23 cellular contexts compared by ENCODE assay signal in genomic region chr20:48416002-48416401, GRCh38.
DNase-seq lines count a peak whose midpoint lies in the region; ATAC-seq and TF ChIP-seq lines count a peak whose summit lies in the region.
"Had no signal": no experiment of that assay in that cellular context is flagged by ENCODE, and none has a peak within 500 bp of the region (broad histone marks: within the 10 kb centered on the region; RNA-seq: fewer than 3 reads in every experiment).

No MANE protein-coding gene starts in this region.

- no peaks in the 10 kb centered on the region for H3K36me3 Mint-ChIP-seq in activated T-cell treated with anti-CD3 and anti-CD28 coated beads, Interleukin-2, amount 50 U/mL, for 72 hours (ENCODE audit: insufficient read depth in 2 of 2)
- H3K36me3 Mint-ChIP-seq in activated T-cell treated with anti-CD3 and anti-CD28 coated beads, Interleukin-2, amount 50 U/mL, for 24 hours (ENCODE audit: low read depth): no peaks in the 10 kb centered on the region
- H3K36me3 Mint-ChIP-seq in activated T-helper 17 cell treated with anti-CD3 and anti-CD28 coated beads, Interleukin-2, amount 50 U/mL, for 72 hours (ENCODE audit: low read depth): no peaks in the 10 kb centered on the region
- H3K36me3 Mint-ChIP-seq: IgD-negative memory B cell had no signal

- H3K4me3 ChIP-seq in GM06990 (replicated peaks; ENCODE audit: low read depth, low read length) (no peak overlapping the region), GM12865 (ENCODE audit: low read depth, low read length) (no peak overlapping the region), right cardiac atrium (ENCODE audit: low read length) (no peak overlapping the region)

- TF ChIP-seq CTCF in GM06990 (IDR thresholded peaks at IDR 0.05; ENCODE audit: insufficient read depth, low read length, poor library complexity, severe bottlenecking) (no peak), GM12865 (IDR thresholded peaks at IDR 0.05; ENCODE audit: insufficient read depth, low read depth, low read length, missing control alignments) (no peak)

- H3K4me3 Mint-ChIP-seq in activated T-cell treated with anti-CD3 and anti-CD28 coated beads, Interleukin-2, amount 50 U/mL, for 72 hours: no peak overlapping the region
- H3K4me3 Mint-ChIP-seq in activated T-cell treated with anti-CD3 and anti-CD28 coated beads, Interleukin-2, amount 50 U/mL, for 24 hours: no peak overlapping the region
- H3K4me3 Mint-ChIP-seq in activated T-helper 17 cell treated with anti-CD3 and anti-CD28 coated beads, Interleukin-2, amount 50 U/mL, for 72 hours: no peak overlapping the region
- H3K4me3 Mint-ChIP-seq: IgD-negative memory B cell had no signal

- no peak overlapping the region for H3K27ac Mint-ChIP-seq in activated T-cell treated with anti-CD3 and anti-CD28 coated beads, Interleukin-2, amount 50 U/mL, for 72 hours
- H3K27ac Mint-ChIP-seq in activated T-cell treated with anti-CD3 and anti-CD28 coated beads, Interleukin-2, amount 50 U/mL, for 24 hours: no peak overlapping the region
- no peak overlapping the region for H3K27ac Mint-ChIP-seq in activated T-helper 17 cell treated with anti-CD3 and anti-CD28 coated beads, Interleukin-2, amount 50 U/mL, for 72 hours

- WGBS in right cardiac atrium: 92% methylated on average over 5 of the region's 5 CpGs

- peak; percentile 55 to 58 for ATAC-seq in activated T-cell treated with anti-CD3 and anti-CD28 coated beads, Interleukin-2, amount 50 U/mL, for 72 hours (replicated peaks in 1 of 2)
- ATAC-seq in activated T-helper 17 cell treated with anti-CD3 and anti-CD28 coated beads, Interleukin-2, amount 50 U/mL, for 72 hours (replicated peaks): peak; percentile 28
- ATAC-seq in right cardiac atrium: no peak
- ATAC-seq in GM19397 (IDR thresholded peaks at IDR 0.05; ENCODE audit: unreplicated experiment): no peak
- ATAC-seq: Panc1 had no signal

- peaks cover 13% of the 10 kb centered on the region for H3K27me3 Mint-ChIP-seq in activated T-cell treated with anti-CD3 and anti-CD28 coated beads, Interleukin-2, amount 50 U/mL, for 72 hours (ENCODE audit: low read depth)
- peaks cover 29% of the 10 kb centered on the region for H3K27me3 Mint-ChIP-seq in activated T-cell treated with anti-CD3 and anti-CD28 coated beads, Interleukin-2, amount 50 U/mL, for 24 hours
- H3K27me3 Mint-ChIP-seq in activated T-helper 17 cell treated with anti-CD3 and anti-CD28 coated beads, Interleukin-2, amount 50 U/mL, for 72 hours: peaks cover 13% of the 10 kb centered on the region

- intact Hi-C loops in right cardiac atrium (cut with DNase I): no loop called here

- H3K9me3 Mint-ChIP-seq in activated T-cell treated with anti-CD3 and anti-CD28 coated beads, Interleukin-2, amount 50 U/mL, for 72 hours: no peaks in the 10 kb centered on the region
- H3K9me3 Mint-ChIP-seq in activated T-cell treated with anti-CD3 and anti-CD28 coated beads, Interleukin-2, amount 50 U/mL, for 24 hours: no peaks in the 10 kb centered on the region
- no peaks in the 10 kb centered on the region for H3K9me3 Mint-ChIP-seq in activated T-helper 17 cell treated with anti-CD3 and anti-CD28 coated beads, Interleukin-2, amount 50 U/mL, for 72 hours
- H3K9me3 Mint-ChIP-seq: IgD-negative memory B cell had no signal

- H3K4me1 ChIP-seq in right cardiac atrium (ENCODE audit: control insufficient read depth, insufficient read depth, low read length): no peaks in the 10 kb centered on the region

- no peaks in the 10 kb centered on the region for H3K9me3 ChIP-seq in right cardiac atrium (ENCODE audit: control insufficient read depth, low read length)

- H3K27ac ChIP-seq in right cardiac atrium (ENCODE audit: low read length): no peak overlapping the region
- H3K27ac ChIP-seq: RWPE1 had no signal

- no peaks in the 10 kb centered on the region for H3K27me3 ChIP-seq in GM06990 (replicated peaks; ENCODE audit: control insufficient read depth, insufficient read depth, low read length)
- H3K27me3 ChIP-seq in right cardiac atrium (ENCODE audit: control insufficient read depth, insufficient read depth): no peaks in the 10 kb centered on the region

- H3K4me1 Mint-ChIP-seq in activated T-cell treated with anti-CD3 and anti-CD28 coated beads, Interleukin-2, amount 50 U/mL, for 72 hours (ENCODE audit: low read depth): no peaks in the 10 kb centered on the region
- H3K4me1 Mint-ChIP-seq in activated T-cell treated with anti-CD3 and anti-CD28 coated beads, Interleukin-2, amount 50 U/mL, for 24 hours (ENCODE audit: low read depth): no peaks in the 10 kb centered on the region
- H3K4me1 Mint-ChIP-seq in activated T-helper 17 cell treated with anti-CD3 and anti-CD28 coated beads, Interleukin-2, amount 50 U/mL, for 72 hours: no peaks in the 10 kb centered on the region

- no peaks in the 10 kb centered on the region for H3K36me3 ChIP-seq in GM06990 (ENCODE audit: control insufficient read depth, insufficient read depth, low read length)

- peak; percentile 14 to 18 for DNase-seq in activated T-cell treated with anti-CD3 and anti-CD28 coated beads, Interleukin-2, amount 50 U/mL, for 72 hours
- DNase-seq in activated T-cell treated with anti-CD3 and anti-CD28 coated beads, Interleukin-2, amount 50 U/mL, for 24 hours: no peak
- peak; percentile 54 for DNase-seq in GM06990 (ENCODE audit: extremely low read depth, insufficient read length)
- DNase-seq in GM12865 (ENCODE audit: low read depth): peak; percentile 57
- DNase-seq in right cardiac atrium: no peak
- no peak for DNase-seq in NCI-H748 treated with DMSO at 0.1 percent for 48 hours (lab: John Stamatoyannopoulos, UW)
- DNase-seq: Calu3, DMS153, DND-41, GOT3, HCEC 1CT, NCI-H1048, NCI-H1417, NCI-H1694, NCI-H2029 treated with DMSO at 0.1 percent for 48 hours, NCI-H2227 treated with DMSO at 0.1 percent for 48 hours, NCI-H526 treated with DMSO at 0.1 percent for 48 hours, SHP77 had no signal

Comparison
In these comparisons a context has a peak if more than half of its experiments do, and no peak if none do; other contexts are left out.
1. DNase-seq: peak in activated T-cell treated with anti-CD3 and anti-CD28 coated beads, Interleukin-2, amount 50 U/mL, for 72 hours (2 of 2), GM06990 (single experiment) and GM12865 (single experiment); none in activated T-cell treated with anti-CD3 and anti-CD28 coated beads, Interleukin-2, amount 50 U/mL, for 24 hours (single experiment), right cardiac atrium (0 of 3) and NCI-H748 treated with DMSO at 0.1 percent for 48 hours (single experiment).
2. ATAC-seq: peak in activated T-cell treated with anti-CD3 and anti-CD28 coated beads, Interleukin-2, amount 50 U/mL, for 72 hours (2 of 2) and activated T-helper 17 cell treated with anti-CD3 and anti-CD28 coated beads, Interleukin-2, amount 50 U/mL, for 72 hours (single experiment); none in right cardiac atrium (0 of 2) and GM19397 (single experiment).